In genomic region chr2:170503971-170504819, GRCh38 we compare ENCODE assay signal across 25 cellular contexts.
DNase-seq lines count a peak whose midpoint lies in the region; ATAC-seq, FAIRE-seq and TF ChIP-seq lines count a peak whose summit lies in the region.
"Had no signal": no experiment of that assay in that cellular context is flagged by ENCODE, and none has a peak within 500 bp of the region (broad histone marks: within the 10 kb centered on the region; RNA-seq: fewer than 3 reads in every experiment).

No MANE protein-coding gene starts in this region.

- H2AFZ ChIP-seq in K562 (ENCODE audit: low read depth, low read length), result no peak overlapping the region
- peak overlapping the region; percentile 38 for H2AFZ ChIP-seq in hepatocyte
- no peak overlapping the region for H2AFZ ChIP-seq in neural cell (ENCODE audit: low read depth, low read length)
- H2AFZ ChIP-seq: PC-9 had no signal

- DNase-seq in K562 (ENCODE audit: extremely low read depth in 1 of 4, low spot score in 3 of 4) (no peak), hepatocyte (ENCODE audit: low spot score) (no peak), NCI-H2081 treated with DMSO at 0.1 percent for 48 hours (lab: John Stamatoyannopoulos, UW) (no peak), AG08395 (ENCODE audit: low spot score) (no peak), brain microvascular endothelial cell (no peak), iPS-NIHi7 (ENCODE audit: extremely low spot score) (no peak)
- DNase-seq: activated CD4-positive, alpha-beta T cell treated with anti-CD3 and anti-CD28 coated beads for 36 hours; activated naive CD4-positive, alpha-beta T cell treated with anti-CD3 and anti-CD28 coated beads for 36 hours; activated T-cell treated with anti-CD3 and anti-CD28 coated beads, Interleukin-2, amount 50 U/mL, for 48 hours; CD4-positive, CD25-positive, alpha-beta regulatory T cell; effector CD4-positive, alpha-beta T cell; left ventricle myocardium superior; NCI-H1092 treated with DMSO at 0.1 percent for 48 hours; NCI-H2029 treated with DMSO at 0.1 percent for 48 hours; NCI-H446; occipital lobe; PC-9; SIG-M5; stimulated activated CD4-positive, alpha-beta T cell treated with anti-CD3 and anti-CD28 coated beads, Interleukin-4, amount 100 ng/mL, for 24 hours; stimulated activated naive CD4-positive, alpha-beta T cell treated with Interleukin-2 at 50 U/mL for 16 hours; T-cell had no signal

- no peak for TF ChIP-seq CTCF in K562 (IDR thresholded peaks at IDR 0.05 in 2 of 3, conservative IDR thresholded peaks at IDR 0.05 in 1 of 3; ENCODE audit: insufficient read depth in 2 of 3, low read depth in 1 of 3, low read length in 3 of 3)
- TF ChIP-seq CTCF in hepatocyte (IDR thresholded peaks at IDR 0.05; ENCODE audit: poor library complexity), result no peak
- TF ChIP-seq CTCF in neural cell (IDR thresholded peaks at IDR 0.05; ENCODE audit: poor library complexity, severe bottlenecking), result no peak
- no peak for TF ChIP-seq CTCF in brain microvascular endothelial cell (IDR thresholded peaks at IDR 0.05; ENCODE audit: low read depth, low read length, missing control alignments)

- POLR2A ChIA-PET in K562 (lab: Yijun Ruan, JAX), result no interaction called here

- no peaks in the 10 kb centered on the region for H3K36me3 ChIP-seq in HUES48 (ENCODE audit: control insufficient read depth, insufficient read depth, low read length)
- no peaks in the 10 kb centered on the region for H3K36me3 ChIP-seq in K562 (ENCODE audit: control insufficient read depth, insufficient read depth, low read length)
- H3K36me3 ChIP-seq in hepatocyte (replicated peaks; ENCODE audit: insufficient read depth, low read depth), result no peaks in the 10 kb centered on the region
- no peaks in the 10 kb centered on the region for H3K36me3 ChIP-seq in neural cell (ENCODE audit: insufficient read depth, low read length)
- H3K36me3 ChIP-seq in brain microvascular endothelial cell (replicated peaks), result no peaks in the 10 kb centered on the region
- H3K36me3 ChIP-seq: gastroesophageal sphincter had no signal

- H3F3A ChIP-seq in neural cell (ENCODE audit: insufficient read depth, low read length, poor library complexity, severe bottlenecking), result no peaks in the 10 kb centered on the region

- 37% methylated on average over 15 of the region's 15 CpGs for whole genome bisulfite sequencing in K562 (ENCODE audit: insufficient coverage, low coverage, missing lambda C conversion rate)
- WGBS in hepatocyte (ENCODE audit: low lambda C conversion rate, missing lambda C conversion rate), result 52% methylated on average over 15 of the region's 15 CpGs

- no peak overlapping the region for H3K4me2 ChIP-seq in K562 (ENCODE audit: insufficient read depth, low read length)
- peak overlapping the region; percentile 17 for H3K4me2 ChIP-seq in hepatocyte
- no peak overlapping the region for H3K4me2 ChIP-seq in neural cell (ENCODE audit: low read length)
- H3K4me2 ChIP-seq: PC-9 had no signal

- in situ Hi-C loops in K562 (cut with MboI), result no loop called here
- in situ Hi-C loops in brain microvascular endothelial cell (cut with HindIII; ENCODE audit: low pct_ligation_motif_present, low sequenced_read_pairs), result no loop called here

- H3K9me2 ChIP-seq in hepatocyte (replicated peaks; ENCODE audit: insufficient read depth) (no peaks in the 10 kb centered on the region), neural cell (ENCODE audit: insufficient read depth, low read length) (no peaks in the 10 kb centered on the region)

- peaks cover 63% of the 10 kb centered on the region for H3K4me1 ChIP-seq in HUES48 (ENCODE audit: control insufficient read depth, insufficient read depth, low read length)
- peaks cover 0 to 5% of the 10 kb centered on the region in 2 experiments; a peak in 1 of 5 replicates for H3K4me1 ChIP-seq in K562 (replicated peaks in 1 of 2; ENCODE audit: control insufficient read depth in 2 of 2, insufficient read depth in 2 of 2, low read length in 2 of 2)
- peaks cover 28% of the 10 kb centered on the region for H3K4me1 ChIP-seq in hepatocyte (ENCODE audit: insufficient read depth)

- no peak for ATAC-seq in K562
- ATAC-seq: activated CD4-positive, alpha-beta T cell treated with anti-CD3 and anti-CD28 coated beads for 36 hours; esophagus mucosa; gastroesophageal sphincter; left ventricle myocardium superior; T-cell had no signal

- H3K79me2 ChIP-seq in K562 (ENCODE audit: control insufficient read depth, insufficient read depth, low read length) (no peaks in the 10 kb centered on the region), hepatocyte (no peaks in the 10 kb centered on the region), neural cell (replicated peaks; ENCODE audit: insufficient read depth, low read length) (no peaks in the 10 kb centered on the region)

- FAIRE-seq in K562 (lab: Jason Lieb, UNC), result no peak

- no peak overlapping the region for H3K9ac ChIP-seq in HUES48 (ENCODE audit: low read depth, low read length)
- H3K9ac ChIP-seq in K562 (ENCODE audit: insufficient read depth in 1 of 2, low read depth in 2 of 2, low read length in 2 of 2), result no peak overlapping the region
- H3K9ac ChIP-seq in neural cell (ENCODE audit: low read length), result no peak overlapping the region

- no peaks in the 10 kb centered on the region for H3K9me1 ChIP-seq in K562 (ENCODE audit: control insufficient read depth, insufficient read depth, low read length)

- H3K9me3 ChIP-seq in HUES48 (ENCODE audit: control insufficient read depth, insufficient read depth, low read length), result no peaks in the 10 kb centered on the region
- H3K9me3 ChIP-seq in K562 (replicated peaks; ENCODE audit: control insufficient read depth, insufficient read depth, low read depth, low read length), result no peaks in the 10 kb centered on the region
- no peaks in the 10 kb centered on the region for H3K9me3 ChIP-seq in hepatocyte (ENCODE audit: low read depth)
- no peaks in the 10 kb centered on the region for H3K9me3 ChIP-seq in neural cell (ENCODE audit: low read length)
- H3K9me3 ChIP-seq: gastroesophageal sphincter had no signal

- no peaks in the 10 kb centered on the region for H4K20me1 ChIP-seq in K562 (replicated peaks; ENCODE audit: control insufficient read depth, insufficient read depth, low read length)
- no peaks in the 10 kb centered on the region for H4K20me1 ChIP-seq in hepatocyte (ENCODE audit: insufficient read depth, poor library complexity, severe bottlenecking)
- no peaks in the 10 kb centered on the region for H4K20me1 ChIP-seq in neural cell (ENCODE audit: insufficient read depth)

- TF ChIP-seq EP300 in K562 (IDR thresholded peaks at IDR 0.05; ENCODE audit: low read length), result no peak
- TF ChIP-seq EP300 in neural cell (conservative IDR thresholded peaks at IDR 0.05; ENCODE audit: poor library complexity, severe bottlenecking), result no peak

- intact Hi-C loops in K562 (cut with micrococcal nuclease), result no loop called here

- CTCF ChIA-PET in K562 (lab: Yijun Ruan, JAX; ENCODE audit: low intra/inter-chr PET ratio), result no interaction called here

- TF ChIP-seq RAD21 in K562 (CRISPR knock-in tag; conservative IDR thresholded peaks at IDR 0.05 in 1 of 2, IDR thresholded peaks at IDR 0.05 in 1 of 2) (no peak), neural cell (conservative IDR thresholded peaks at IDR 0.05) (no peak)

- H3K4me3 ChIP-seq in HUES48 (ENCODE audit: low read depth, low read length) (peak overlapping the region; percentile 20; the same call in 1 of the 2 replicates), K562 (no peak overlapping the region), hepatocyte (no peak overlapping the region), neural cell (ENCODE audit: low read length) (no peak overlapping the region), brain microvascular endothelial cell (ENCODE audit: low read depth, low read length) (no peak overlapping the region)
- H3K4me3 ChIP-seq: gastroesophageal sphincter, PC-9 had no signal

- TF ChIP-seq POLR2A in K562 (conservative IDR thresholded peaks at IDR 0.05), result no peak

- H3K27ac ChIP-seq in HUES48 (ENCODE audit: low read depth, low read length), result peak overlapping the region; percentile 91
- no peak overlapping the region for H3K27ac ChIP-seq in K562 (ENCODE audit: extremely low read depth, low read depth, low read length)
- no peak overlapping the region for H3K27ac ChIP-seq in hepatocyte
- H3K27ac ChIP-seq in neural cell (ENCODE audit: low read length), result no peak overlapping the region
- H3K27ac ChIP-seq in brain microvascular endothelial cell, result no peak overlapping the region
- H3K27ac ChIP-seq: gastroesophageal sphincter, PC-9 had no signal

- no TSS peak for BruUV-seq in K562 (replicated peaks; lab: Mats Ljungman, UMichigan)

- H3K27me3 ChIP-seq in HUES48 (ENCODE audit: control insufficient read depth, insufficient read depth, low read length) (peaks cover 14% of the 10 kb centered on the region), K562 (ENCODE audit: control insufficient read depth in 2 of 2, insufficient read depth in 2 of 2, low read length in 2 of 2) (peaks cover 13 to 23% of the 10 kb centered on the region in 2 experiments), hepatocyte (no peaks in the 10 kb centered on the region), neural cell (ENCODE audit: insufficient read depth, low read depth, low read length) (no peaks in the 10 kb centered on the region), brain microvascular endothelial cell (replicated peaks) (no peaks in the 10 kb centered on the region)

TF ChIP-seq in K562, 482 proteins besides CTCF, POLR2A, EP300 and RAD21:
- no peak for TF ChIP-seq ID3 (CRISPR knock-in tag; IDR thresholded peaks at IDR 0.05)
- TF ChIP-seq ID3 (tag; IDR thresholded peaks at IDR 0.05), result no peak
- TF ChIP-seq GABPA (tag; conservative IDR thresholded peaks at IDR 0.05; ENCODE audit: low read depth), result peak; percentile 60
- TF ChIP-seq ZFP36 (IDR thresholded peaks at IDR 0.05; ENCODE audit: low read depth, low read length, partially characterized antibody), result peak; percentile 52

TF ChIP-seq in neural cell, 6 proteins besides CTCF, POLR2A, EP300 and RAD21 (continues in another document):
- TF ChIP-seq SMC3 (conservative IDR thresholded peaks at IDR 0.05; ENCODE audit: poor library complexity) (no peak), EZH2 (IDR thresholded peaks at IDR 0.05; ENCODE audit: borderline replicate concordance, insufficient read depth, low read length, poor library complexity, severe bottlenecking) (no peak), POLR2AphosphoS5 (IDR thresholded peaks at IDR 0.05) (no peak), MXI1 (conservative IDR thresholded peaks at IDR 0.05; ENCODE audit: poor library complexity, severe bottlenecking) (no peak), TAF1 (IDR thresholded peaks at IDR 0.05; ENCODE audit: low read depth) (no peak)
